8 cellular contexts compared by ENCODE assay signal in genomic region chr7:129055294-129055816, GRCh38. TPM values are rescaled to one million over a fixed set of nuclear protein-coding genes. Genes with fewer than 3 reads are reported as not detected.
DNase-seq lines count a peak whose midpoint lies in the region; ATAC-seq, FAIRE-seq and TF ChIP-seq lines count a peak whose summit lies in the region.

No MANE protein-coding gene starts in this region.

- H3K4me1 ChIP-seq in A549 (peaks cover 17% of the 10 kb centered on the region), HUES6 (ENCODE audit: control insufficient read depth, insufficient read depth, low read length) (peaks cover 16% of the 10 kb centered on the region; the same call in 1 of the 2 replicates), mucosa of descending colon (ENCODE audit: low read depth) (peaks cover 14% of the 10 kb centered on the region)

- no peak for DNase-seq in A549 (ENCODE audit: low read depth in 1 of 2, low spot score in 1 of 2)
- no peak for DNase-seq in choroid plexus epithelial cell (ENCODE audit: low read depth)
- no peak for DNase-seq in mucosa of descending colon
- DNase-seq in putamen (ENCODE audit: low spot score): no peak
- DNase-seq in ureter (ENCODE audit: low spot score): no peak
- DNase-seq in NCI-H1417 (lab: John Stamatoyannopoulos, UW): no peak

- ATAC-seq in A549 (peak; percentile 57 to 69), GM19463 (IDR thresholded peaks at IDR 0.05; ENCODE audit: unreplicated experiment) (peak; percentile 31), mucosa of descending colon (peak; percentile 28)

- H3K4me3 ChIP-seq in A549: peak overlapping the region; percentile 85
- H3K4me3 ChIP-seq in HUES6 (ENCODE audit: low read depth, low read length): peak overlapping the region; percentile 97
- H3K4me3 ChIP-seq in choroid plexus epithelial cell (ENCODE audit: low read depth, low read length): peak overlapping the region; percentile 98
- peak overlapping the region; percentile 67 for H3K4me3 ChIP-seq in mucosa of descending colon

- TF ChIP-seq POLR2A in A549 (IDR thresholded peaks at IDR 0.05; ENCODE audit: low read length): no peak

- WGBS in A549 (ENCODE audit: missing lambda C conversion rate): 9% methylated on average over 9 of the region's 9 CpGs

- H3K4me2 ChIP-seq in A549: peak overlapping the region; percentile 81

- H3K9ac ChIP-seq in HUES6 (ENCODE audit: low read length): peak overlapping the region; percentile 97

- peak overlapping the region; percentile 92 to 95 for H3K27ac ChIP-seq in A549
- H3K27ac ChIP-seq in HUES6 (ENCODE audit: low read depth, low read length): peak overlapping the region; percentile 94; the same call in 1 of the 2 replicates

- CTCF ChIA-PET in A549 (lab: Yijun Ruan, JAX): interaction anchor here (2.7 kb wide), 1 partner anchor 37 kb away, joined by 13 read pairs; no protein-coding TSS in a partner anchor

- no peaks in the 10 kb centered on the region for H3K27me3 ChIP-seq in HUES6 (ENCODE audit: control insufficient read depth, insufficient read depth, low read length)

- FAIRE-seq in A549 (lab: Jason Lieb, UNC): no peak

- POLR2A ChIA-PET in A549 (lab: Yijun Ruan, JAX): interaction anchor here (0.9 to 3.0 kb wide), 7 partner anchors 9 to 108 kb away, joined by 3 to 25 read pairs (median 4); no protein-coding TSS in a partner anchor

- intact Hi-C loops in mucosa of descending colon (cut with DNase I, micrococcal nuclease): no loop called here

- H3K9me3 ChIP-seq in A549 (no peaks in the 10 kb centered on the region), HUES6 (ENCODE audit: control insufficient read depth, insufficient read depth, low read depth, low read length) (no peaks in the 10 kb centered on the region), mucosa of descending colon (no peaks in the 10 kb centered on the region)

- no peak for TF ChIP-seq EP300 in A549 (IDR thresholded peaks at IDR 0.05)

- TF ChIP-seq RAD21 in A549 (conservative IDR thresholded peaks at IDR 0.05 in 1 of 2, IDR thresholded peaks at IDR 0.05 in 1 of 2): no peak

- H3K36me3 ChIP-seq in HUES6 (ENCODE audit: control insufficient read depth, insufficient read depth, low read length): peaks cover 5% of the 10 kb centered on the region; the same call in 1 of the 2 replicates
- H3K36me3 ChIP-seq in mucosa of descending colon (ENCODE audit: low read depth): no peaks in the 10 kb centered on the region

- TF ChIP-seq CTCF in A549 (IDR thresholded peaks at IDR 0.05) (no peak), choroid plexus epithelial cell (conservative IDR thresholded peaks at IDR 0.05; ENCODE audit: low read depth, low read length) (no peak), mucosa of descending colon (IDR thresholded peaks at IDR 0.05) (no peak)

TF ChIP-seq in A549, 52 proteins besides CTCF, POLR2A, EP300 and RAD21:
- no peak for TF ChIP-seq CBX8 (IDR thresholded peaks at IDR 0.05)
- TF ChIP-seq, protein P1, sequence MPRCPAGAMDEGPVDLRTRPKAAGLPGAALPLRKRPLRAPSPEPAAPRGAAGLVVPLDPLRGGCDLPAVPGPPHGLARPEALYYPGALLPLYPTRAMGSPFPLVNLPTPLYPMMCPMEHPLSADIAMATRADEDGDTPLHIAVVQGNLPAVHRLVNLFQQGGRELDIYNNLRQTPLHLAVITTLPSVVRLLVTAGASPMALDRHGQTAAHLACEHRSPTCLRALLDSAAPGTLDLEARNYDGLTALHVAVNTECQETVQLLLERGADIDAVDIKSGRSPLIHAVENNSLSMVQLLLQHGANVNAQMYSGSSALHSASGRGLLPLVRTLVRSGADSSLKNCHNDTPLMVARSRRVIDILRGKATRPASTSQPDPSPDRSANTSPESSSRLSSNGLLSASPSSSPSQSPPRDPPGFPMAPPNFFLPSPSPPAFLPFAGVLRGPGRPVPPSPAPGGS (IDR thresholded peaks at IDR 0.05): 0 out of 3 replicates have a peak, but pooled peaks have one; percentile 35
- peak; percentile 49; the same call in 1 of the 2 replicates for TF ChIP-seq PHF8 (IDR thresholded peaks at IDR 0.05; ENCODE audit: borderline replicate concordance, low read depth)
- 0 out of 2 replicates have a peak, but pooled peaks have one; percentile 3 for TF ChIP-seq MAZ (IDR thresholded peaks at IDR 0.05; ENCODE audit: borderline replicate concordance, low read depth, low read length)
- TF ChIP-seq CHD2 (IDR thresholded peaks at IDR 0.05; ENCODE audit: low read length, partially characterized antibody): peak; percentile 22

RNA-seq across cellular contexts. Expression of gene TNPO3, which starts 0.4 kb away (rescaled TPM):
- polyA plus RNA-seq in A549 (2011; rRNA removed) (66.9 and 72.9 TPM in 2 replicates), A549 (2017; fragmentation: RNase III; extraction: RNeasy Plus Mini Kit Qiagen cat#74134 plus additional on column Dnase treatment) (43.2 to 44.4 TPM (median 43.2 TPM) in 3 replicates)
- polyA plus RNA-seq in A549 (2012; cell fraction: cytosol; rRNA removed): 24.6 and 28.8 TPM in 2 replicates
- 25.2 and 38.1 TPM in 2 replicates for polyA plus RNA-seq in A549 (2012; cell fraction: nucleus; rRNA removed)
- 90.5 and 97.4 TPM in 2 replicates for polyA minus RNA-seq in A549 (2011; rRNA and poly(A)+ RNA removed)
- total RNA-seq in mucosa of descending colon (10 to 100 TPM; 36.0 to 43.6 (median 38.7) TPM), ureter (43.4 TPM)
